In the genomic region with DNA sequence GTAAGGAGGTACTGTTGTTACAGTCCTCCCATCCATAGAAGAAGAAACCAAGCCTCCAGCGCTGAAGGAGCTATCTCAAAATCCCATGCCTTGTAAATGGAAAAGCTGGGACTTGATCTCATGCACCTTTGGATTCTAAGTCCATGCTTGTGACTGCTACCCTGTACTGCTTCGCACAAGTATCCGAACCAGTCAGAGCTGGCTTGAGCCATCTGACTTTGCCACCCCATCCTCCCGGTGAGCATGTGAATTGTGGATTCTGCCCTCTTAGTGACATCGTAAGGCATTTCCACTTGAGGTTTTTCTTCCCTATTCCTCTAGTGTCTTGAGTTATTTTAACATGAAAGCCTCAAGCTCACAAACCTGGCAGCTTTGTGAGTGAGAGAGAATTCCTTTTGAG, we compare ENCODE assay signal across 19 cellular contexts. TPM values are rescaled to one million over a fixed set of nuclear protein-coding genes. Genes with fewer than 3 reads are reported as not detected.
"Had no signal": no experiment of that assay in that cellular context is flagged by ENCODE, and none has a peak within 500 bp of the region (broad histone marks: within the 10 kb centered on the region; RNA-seq: fewer than 3 reads in every experiment).

No MANE protein-coding gene starts in this region.

- H3K27ac ChIP-seq: body of pancreas, neutrophil, ovary, psoas muscle, right lobe of liver had no signal

- ATAC-seq: activated naive CD8-positive, alpha-beta T cell treated with anti-CD3 and anti-CD28 coated beads, Interleukin-2, amount 50 U/mL, for 24 hours; body of pancreas; esophagus mucosa; natural killer cell; psoas muscle; right lobe of liver; SK-N-SH treated with all-trans-retinoic acid at 6 μM for 48 hours had no signal

- DNase-seq: activated CD4-positive, alpha-beta memory T cell treated with anti-CD3 and anti-CD28 coated beads for 36 hours; activated CD4-positive, alpha-beta T cell treated with anti-CD3 and anti-CD28 coated beads for 48 hours; activated effector memory CD4-positive, alpha-beta T cell treated with anti-CD3 and anti-CD28 coated beads, Interleukin-2, amount 50 U/mL, for 16 hours; activated naive CD4-positive, alpha-beta T cell treated with anti-CD3 and anti-CD28 coated beads, Interleukin-2, amount 50 U/mL, for 16 hours; activated naive CD8-positive, alpha-beta T cell treated with anti-CD3 and anti-CD28 coated beads, Interleukin-2, amount 50 U/mL, for 24 hours; body of pancreas; caudate nucleus; effector memory CD4-positive, alpha-beta T cell; natural killer cell; ovary; psoas muscle; right lobe of liver; small intestine had no signal

- H3K9me3 ChIP-seq: body of pancreas, neutrophil, ovary, psoas muscle, right lobe of liver had no signal

- H3K36me3 ChIP-seq: neutrophil, ovary, right lobe of liver had no signal

- H3K4me3 ChIP-seq: body of pancreas, lung, ovary, psoas muscle, right lobe of liver had no signal

- H3K27me3 ChIP-seq: neutrophil, ovary, right lobe of liver had no signal

- H3K4me1 ChIP-seq: body of pancreas, psoas muscle, right lobe of liver had no signal

RNA-seq across cellular contexts. Expression of gene MYOCD, which starts 15.3 kb away (rescaled TPM):
- total RNA-seq: activated CD4-positive, alpha-beta memory T cell treated with anti-CD3 and anti-CD28 coated beads for 36 hours; natural killer cell; T-helper 2 cell treated with Interferon-gamma antibody and Interleukin-4, amounts not matched to agents 100 ng/mL and 5 ng/mL, for 36 hours had no signal
- polyA plus RNA-seq: keratinocyte had no signal
